8 cellular contexts compared by ENCODE assay signal in the genomic region with DNA sequence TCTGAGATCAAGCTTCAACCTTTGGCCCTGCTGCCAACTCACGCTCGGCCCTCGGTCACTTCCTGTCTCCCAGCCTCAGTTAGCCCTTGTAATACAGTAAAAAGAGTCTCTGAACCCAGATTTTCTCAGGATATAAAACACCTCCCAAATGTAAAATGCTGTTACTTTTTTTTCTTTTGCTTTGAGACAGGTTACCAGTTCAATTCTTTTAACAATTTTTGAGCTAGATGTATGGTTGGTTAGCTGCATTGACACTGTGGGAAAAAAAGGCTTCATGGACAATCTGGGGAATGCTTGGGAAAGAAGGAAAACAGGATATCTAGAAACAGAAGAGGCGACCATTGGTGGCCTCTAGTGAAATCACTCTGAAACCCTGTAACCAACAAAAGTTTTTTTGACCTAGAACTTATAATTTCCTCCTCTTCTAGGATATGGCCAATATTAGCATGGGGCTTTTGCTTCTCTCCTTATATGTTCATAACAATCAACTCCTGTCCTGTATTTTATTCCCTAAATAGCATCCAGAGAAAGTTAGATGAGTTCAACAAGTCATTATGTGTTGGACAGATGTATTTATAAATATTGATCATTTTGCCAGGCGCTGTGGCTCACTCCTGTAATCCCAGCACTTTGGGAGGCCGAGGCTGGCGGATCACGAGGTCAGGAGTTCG. TPM values are rescaled to one million over a fixed set of nuclear protein-coding genes. Genes with fewer than 3 reads are reported as not detected.
DNase-seq lines count a peak whose midpoint lies in the region; ATAC-seq and TF ChIP-seq lines count a peak whose summit lies in the region.

No MANE protein-coding gene starts in this region.

- in situ Hi-C loops in GM13976 (cut with MboI; ENCODE audit: low sequenced_read_pairs, unreplicated experiment) = no loop called here

- H3K36me3 ChIP-seq in adipocyte (ENCODE audit: control insufficient read depth, insufficient read depth, low read length, severe bottlenecking) = peaks cover 5% of the 10 kb centered on the region
- H3K36me3 ChIP-seq in left lung = no peaks in the 10 kb centered on the region

- H3K27ac ChIP-seq in left lung = peak overlapping the region; percentile 95 to 98

- no peak for DNase-seq in activated naive CD4-positive, alpha-beta T cell treated with Interleukin-2 at 50 U/mL for 16 hours
- DNase-seq in adipocyte (ENCODE audit: low read depth) = peak; percentile 38
- DNase-seq in left lung = no peak
- no peak for DNase-seq in type B pancreatic cell (ENCODE audit: extremely low spot score, unreplicated experiment)
- no peak for DNase-seq in SIG-M5 treated with dmso at 0.1 percent for 504 hours (lab: John Stamatoyannopoulos, UW; ENCODE audit: unreplicated experiment)
- DNase-seq in GM13976 (ENCODE audit: low spot score) = no peak

- no peaks in the 10 kb centered on the region for H3K27me3 Mint-ChIP-seq in activated naive CD4-positive, alpha-beta T cell treated with anti-CD3 and anti-CD28 coated beads, Interleukin-2, amount 50 U/mL, for 24 hours
- no peaks in the 10 kb centered on the region for H3K27me3 Mint-ChIP-seq in type B pancreatic cell

- intact Hi-C loops in left lung (cut with DNase I) = no loop called here

- peaks cover 31% of the 10 kb centered on the region for H3K4me1 Mint-ChIP-seq in activated naive CD4-positive, alpha-beta T cell treated with anti-CD3 and anti-CD28 coated beads, Interleukin-2, amount 50 U/mL, for 24 hours
- peaks cover 11% of the 10 kb centered on the region for H3K4me1 Mint-ChIP-seq in type B pancreatic cell (ENCODE audit: unreplicated experiment)

- H3K9ac ChIP-seq in adipocyte (ENCODE audit: low read length) = peak overlapping the region; percentile 100

- H3K9me3 ChIP-seq in adipocyte (ENCODE audit: control insufficient read depth, low read length) = no peaks in the 10 kb centered on the region
- no peaks in the 10 kb centered on the region for H3K9me3 ChIP-seq in left lung

- ATAC-seq in left lung = no peak
- no peak for ATAC-seq in HG02642 (IDR thresholded peaks at IDR 0.05; ENCODE audit: poor library complexity, unreplicated experiment)

- H3K27me3 ChIP-seq in adipocyte (replicated peaks; ENCODE audit: control insufficient read depth, insufficient read depth, low read length) (no peaks in the 10 kb centered on the region), left lung (no peaks in the 10 kb centered on the region)

- H3K27ac Mint-ChIP-seq in activated naive CD4-positive, alpha-beta T cell treated with anti-CD3 and anti-CD28 coated beads, Interleukin-2, amount 50 U/mL, for 24 hours = peak overlapping the region; percentile 91
- H3K27ac Mint-ChIP-seq in type B pancreatic cell = peak overlapping the region; percentile 93

- peak overlapping the region; percentile 92 for H3K4me3 Mint-ChIP-seq in activated naive CD4-positive, alpha-beta T cell treated with anti-CD3 and anti-CD28 coated beads, Interleukin-2, amount 50 U/mL, for 24 hours
- H3K4me3 Mint-ChIP-seq in type B pancreatic cell = peak overlapping the region; percentile 95

- H3K4me1 ChIP-seq in adipocyte (ENCODE audit: control insufficient read depth, insufficient read depth, low read length) (peaks cover 61% of the 10 kb centered on the region), left lung (peaks cover 13 to 50% of the 10 kb centered on the region in 2 donors)

- no peaks in the 10 kb centered on the region for H3K9me3 Mint-ChIP-seq in activated naive CD4-positive, alpha-beta T cell treated with anti-CD3 and anti-CD28 coated beads, Interleukin-2, amount 50 U/mL, for 24 hours
- H3K9me3 Mint-ChIP-seq in type B pancreatic cell = no peaks in the 10 kb centered on the region

- TF ChIP-seq CTCF in left lung (IDR thresholded peaks at IDR 0.05) (no peak), type B pancreatic cell (conservative IDR thresholded peaks at IDR 0.05) (no peak), GM13976 (IDR thresholded peaks at IDR 0.05; ENCODE audit: borderline replicate concordance, control extremely low read depth, extremely low read depth, insufficient read depth, missing control alignments) (no peak)

- H3K4me3 ChIP-seq in adipocyte (ENCODE audit: low read length) = peak overlapping the region; percentile 99
- peak overlapping the region; percentile 71 to 77 for H3K4me3 ChIP-seq in left lung

- no peaks in the 10 kb centered on the region for H3K36me3 Mint-ChIP-seq in activated naive CD4-positive, alpha-beta T cell treated with anti-CD3 and anti-CD28 coated beads, Interleukin-2, amount 50 U/mL, for 24 hours
- no peaks in the 10 kb centered on the region for H3K36me3 Mint-ChIP-seq in type B pancreatic cell

RNA-seq across cellular contexts. Expression of a gene that starts 1.3 kb away (rescaled TPM):
- total RNA-seq in left lung (100 to 1,000 TPM; 122 to 128 TPM), type B pancreatic cell (ENCODE audit: low replicate concordance) (53.2 and 70.1 TPM in 2 replicates)

RNA-seq across cellular contexts. Expression of a gene that starts 21.0 kb away (rescaled TPM):
- total RNA-seq in left lung (1 to 10 TPM; 3.6 to 5.3 TPM), type B pancreatic cell (ENCODE audit: low replicate concordance) (7.4 and 19.7 TPM in 2 replicates)
